ENCODE assay signal across 31 cellular contexts in the genomic region with DNA sequence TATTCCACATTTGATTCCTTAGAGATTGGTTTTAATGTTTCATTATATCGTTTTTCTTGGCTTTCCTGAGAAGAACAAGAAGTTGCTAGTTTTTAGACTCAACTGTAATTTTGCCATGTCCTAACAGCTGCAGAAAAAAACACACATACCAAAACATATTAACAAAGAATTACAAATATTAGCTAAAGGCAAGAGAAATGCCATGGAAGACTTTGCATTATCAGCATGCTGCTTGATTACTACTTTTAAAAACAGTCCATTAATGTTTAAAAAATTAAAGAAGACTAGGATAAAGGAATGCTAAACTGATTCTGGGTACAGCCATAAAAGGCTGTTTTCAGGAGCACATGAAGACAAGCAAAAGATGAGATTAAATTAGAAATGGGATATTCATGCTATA. TPM values are rescaled to one million over a fixed set of nuclear protein-coding genes. Genes with fewer than 3 reads are reported as not detected.
"Had no signal": no experiment of that assay in that cellular context is flagged by ENCODE, and none has a peak within 500 bp of the region (broad histone marks: within the 10 kb centered on the region; RNA-seq: fewer than 3 reads in every experiment).

No MANE protein-coding gene starts in this region.

- H3K36me3 Mint-ChIP-seq: naive thymus-derived CD4-positive, alpha-beta T cell; neural progenitor cell; stimulated activated memory B cell treated with anti-CD40 and anti-IgM and Interleukin-4, amounts not matched to agents 10 μg/mL and 1 μg/mL and 100 μg/mL, for 72 hours; type B pancreatic cell had no signal

- H3K4me3 Mint-ChIP-seq: dendritic cell treated with granulocyte-macrophage colony-stimulating factor and Interleukin-4, amounts not matched to agents 40 ng/mL and 50 ng/mL, for 4 days; endodermal cell; naive thymus-derived CD4-positive, alpha-beta T cell; nephron; neural progenitor cell; stimulated activated memory B cell treated with anti-CD40 and anti-IgM and Interleukin-4, amounts not matched to agents 10 μg/mL and 1 μg/mL and 100 μg/mL, for 72 hours; type B pancreatic cell had no signal

- H3K27me3 Mint-ChIP-seq: type B pancreatic cell had no signal

- H3K27me3 ChIP-seq: colonic mucosa, neural progenitor cell, right atrium auricular region, testis had no signal

- H3K36me3 ChIP-seq: colonic mucosa, esophagus muscularis mucosa, heart right ventricle, left lung, neural progenitor cell, prostate gland, right atrium auricular region, tibial artery had no signal

- H3K4me1 Mint-ChIP-seq: nephron; neural progenitor cell; stimulated activated memory B cell treated with anti-CD40 and anti-IgM and Interleukin-4, amounts not matched to agents 10 μg/mL and 1 μg/mL and 100 μg/mL, for 72 hours had no signal

- DNase-seq: colonic mucosa; effector CD8-positive, alpha-beta T cell; endodermal cell; foreskin melanocyte; glutamatergic neuron; heart right ventricle; hippocampal formation; left cardiac atrium; left lung; mesenchymal stem cell; midbrain; naive thymus-derived CD4-positive, alpha-beta T cell; stimulated activated CD4-positive, alpha-beta T cell treated with anti-CD3 and anti-CD28 coated beads, Interleukin-4, amount 100 ng/mL, for 4 hours; stimulated activated naive CD8-positive, alpha-beta T cell treated with anti-CD3 and anti-CD28 coated beads, Interleukin-15, Interleukin-2, amounts not matched to agents 100 U/mL and 50 U/mL, for 24 hours; substantia nigra; testis; tibial artery had no signal

- H3K4me3 ChIP-seq: colonic mucosa, esophagus muscularis mucosa, heart right ventricle, left lung, neural progenitor cell, prostate gland, right atrium auricular region, testis, tibial artery had no signal

- H3K27ac Mint-ChIP-seq: dendritic cell treated with granulocyte-macrophage colony-stimulating factor and Interleukin-4, amounts not matched to agents 40 ng/mL and 50 ng/mL, for 4 days; endodermal cell; naive thymus-derived CD4-positive, alpha-beta T cell; nephron; neural progenitor cell; stimulated activated memory B cell treated with anti-CD40 and anti-IgM and Interleukin-4, amounts not matched to agents 10 μg/mL and 1 μg/mL and 100 μg/mL, for 72 hours; type B pancreatic cell had no signal

- H3K9me3 Mint-ChIP-seq: dendritic cell treated with granulocyte-macrophage colony-stimulating factor and Interleukin-4, amounts not matched to agents 40 ng/mL and 50 ng/mL, for 4 days; endodermal cell; naive thymus-derived CD4-positive, alpha-beta T cell; nephron; neural progenitor cell; stimulated activated memory B cell treated with anti-CD40 and anti-IgM and Interleukin-4, amounts not matched to agents 10 μg/mL and 1 μg/mL and 100 μg/mL, for 72 hours; type B pancreatic cell had no signal

- ATAC-seq: heart right ventricle; left cardiac atrium; left lung; naive thymus-derived CD4-positive, alpha-beta T cell; sciatic nerve; stimulated activated memory B cell treated with anti-CD40 and anti-IgM and Interleukin-4, amounts not matched to agents 10 μg/mL and 1 μg/mL and 100 μg/mL, for 72 hours; stimulated activated naive CD8-positive, alpha-beta T cell treated with anti-CD3 and anti-CD28 coated beads, Interleukin-15, Interleukin-2, amounts not matched to agents 100 U/mL and 50 U/mL, for 24 hours had no signal

RNA-seq across cellular contexts. Expression of gene IFNE, which starts 20.5 kb away (rescaled TPM):
- total RNA-seq: colonic mucosa, epithelial cell of proximal tubule, esophagus muscularis mucosa, heart right ventricle, left cardiac atrium, left lung, lower leg skin, lung microvascular endothelial cell, osteocyte, prostate gland, right atrium auricular region, sciatic nerve, skeletal muscle tissue had no signal
- polyA plus RNA-seq: heart right ventricle; naive thymus-derived CD4-positive, alpha-beta T cell had no signal
